Comparison of ENCODE assay signal across 10 cellular contexts in the genomic region with DNA sequence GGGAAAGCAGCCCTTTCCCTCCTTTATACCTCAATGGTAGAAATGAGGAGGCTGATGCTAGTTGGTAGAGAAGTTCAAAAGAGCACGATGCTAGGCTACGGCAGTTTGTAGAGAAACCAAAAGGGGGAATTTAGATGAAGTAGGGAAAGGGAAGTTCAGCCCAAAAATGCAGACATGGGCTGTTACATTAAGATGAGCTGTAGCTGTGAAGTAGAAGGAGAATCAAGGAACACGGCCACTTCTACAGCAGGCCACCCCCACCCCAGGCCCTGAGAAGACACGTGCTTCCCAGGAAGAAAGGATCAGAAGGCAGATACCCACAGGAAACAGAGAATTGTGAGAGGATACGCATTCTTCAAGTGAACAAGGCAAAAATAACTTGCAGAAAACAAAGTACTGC. TPM values are rescaled to one million over a fixed set of nuclear protein-coding genes. Genes with fewer than 3 reads are reported as not detected.
DNase-seq lines count a peak whose midpoint lies in the region; ATAC-seq and TF ChIP-seq lines count a peak whose summit lies in the region.
"Had no signal": no experiment of that assay in that cellular context is flagged by ENCODE, and none has a peak within 500 bp of the region (broad histone marks: within the 10 kb centered on the region; RNA-seq: fewer than 3 reads in every experiment).

No MANE protein-coding gene starts in this region.

- peak; percentile 40 for DNase-seq in Ammon's horn (ENCODE audit: low spot score)
- no peak for DNase-seq in mammary epithelial cell
- no peak for DNase-seq in naive thymus-derived CD4-positive, alpha-beta T cell
- DNase-seq in NAMALWA (ENCODE audit: low spot score) = no peak
- DNase-seq in posterior vena cava (ENCODE audit: low spot score) = no peak
- no peak for DNase-seq in central memory CD4-positive, alpha-beta T cell

- intact Hi-C loops in mammary epithelial cell (cut with micrococcal nuclease) = no loop called here
- intact Hi-C loops in naive thymus-derived CD4-positive, alpha-beta T cell (cut with micrococcal nuclease) = loop anchor here in 1 of 2 donors (2.0 kb wide), 1 partner anchor 294 kb away; a partner anchor contains a TSS
- intact Hi-C loops in posterior vena cava (cut with DNase I) = loop anchor here in 1 of 2 donors (5.0 kb wide), 1 partner anchor 116 kb away; a partner anchor contains a TSS

- no peaks in the 10 kb centered on the region for H3K27me3 ChIP-seq in mammary epithelial cell (ENCODE audit: insufficient read depth, low read length)
- H3K27me3 ChIP-seq in naive thymus-derived CD4-positive, alpha-beta T cell (ENCODE audit: control insufficient read depth in 2 of 2, insufficient read depth in 2 of 2, low read length in 2 of 2) = no peaks in the 10 kb centered on the region

- POLR2A ChIA-PET in naive thymus-derived CD4-positive, alpha-beta T cell (lab: Charles Lee) = interaction anchor here (0.6 to 6.3 kb wide), 13 partner anchors 10 to 294 kb away, joined by 3 to 84 read pairs (median 7); a partner anchor contains a TSS

- no peaks in the 10 kb centered on the region for H4K20me1 ChIP-seq in mammary epithelial cell (ENCODE audit: insufficient read depth, low read length)

- H3K4me3 ChIP-seq in mammary epithelial cell (replicated peaks in 1 of 3; ENCODE audit: insufficient read depth in 1 of 3, low read depth in 2 of 3, low read length in 3 of 3) = no peak overlapping the region
- H3K4me3 ChIP-seq in naive thymus-derived CD4-positive, alpha-beta T cell (ENCODE audit: low read length) = no peak overlapping the region

- in situ Hi-C loops in mammary epithelial cell (cut with MboI; ENCODE audit: low sequenced_read_pairs in 2 of 2) = loop anchor here (5.0 to 25.0 kb wide), 4 partner anchors 101 to 221 kb away; a partner anchor contains a TSS

- peaks cover 0 to 6% (median 0%) of the 10 kb centered on the region in 11 donors for H3K9me3 Mint-ChIP-seq in naive thymus-derived CD4-positive, alpha-beta T cell

- H3K27ac ChIP-seq in KOPT-K1 (ENCODE audit: low read depth, low read length, poor library complexity, severe bottlenecking) (peak overlapping the region; percentile 87), mammary epithelial cell (ENCODE audit: insufficient read depth, low read depth, low read length) (no peak overlapping the region)
- H3K27ac ChIP-seq in naive thymus-derived CD4-positive, alpha-beta T cell (ENCODE audit: low read depth, low read length) = no peak overlapping the region
- H3K27ac ChIP-seq: HL-60 had no signal

- peaks cover 0 to 23% (median 0%) of the 10 kb centered on the region in 5 donors for H3K36me3 Mint-ChIP-seq in naive thymus-derived CD4-positive, alpha-beta T cell

- H3K4me3 Mint-ChIP-seq in naive thymus-derived CD4-positive, alpha-beta T cell = peak overlapping the region in 9 of 10 donors; percentile 2 to 96 (median 21)

- dilution Hi-C loops in mammary epithelial cell (cut with HindIII; ENCODE audit: low sequenced_read_pairs) = no loop called here

- H3K4me1 Mint-ChIP-seq in naive thymus-derived CD4-positive, alpha-beta T cell = peaks cover 36 to 49% (median 48%) of the 10 kb centered on the region in 7 donors

- H3K27me3 Mint-ChIP-seq in naive thymus-derived CD4-positive, alpha-beta T cell = no peaks in the 10 kb centered on the region

- WGBS in mammary epithelial cell (ENCODE audit: low coverage, missing lambda C conversion rate) = 94% methylated on average over 5 of the region's 5 CpGs

- no peaks in the 10 kb centered on the region; the same call in 1 of the 2 replicates for H3K36me3 ChIP-seq in KOPT-K1 (ENCODE audit: insufficient read depth, low read length)
- no peaks in the 10 kb centered on the region for H3K36me3 ChIP-seq in mammary epithelial cell (ENCODE audit: insufficient read depth, low read length)
- peaks cover 0 to 7% (median 0%) of the 10 kb centered on the region in 3 experiments for H3K36me3 ChIP-seq in naive thymus-derived CD4-positive, alpha-beta T cell (ENCODE audit: control insufficient read depth in 2 of 3, insufficient read depth in 3 of 3, low read length in 3 of 3)

- CTCF ChIA-PET in mammary epithelial cell (lab: Charles Lee; ENCODE audit: low non-redundant PET) = interaction anchor here (0.5 to 1.2 kb wide), 3 partner anchors 49 to 1132 kb away, joined by 3 to 11 read pairs (median 7); no protein-coding TSS in a partner anchor
- CTCF ChIA-PET in naive thymus-derived CD4-positive, alpha-beta T cell (lab: Charles Lee) = interaction anchor here (0.5 to 7.2 kb wide), 21 partner anchors 9 to 666 kb away, joined by 3 to 154 read pairs (median 4); a partner anchor contains a TSS

- ATAC-seq in naive thymus-derived CD4-positive, alpha-beta T cell = no peak
- ATAC-seq in GM21529 (IDR thresholded peaks at IDR 0.05; ENCODE audit: unreplicated experiment) = no peak

- no TSS peak for BruUV-seq in mammary epithelial cell (replicated peaks; lab: Mats Ljungman, UMichigan)

- peaks cover 28% of the 10 kb centered on the region for H3K4me1 ChIP-seq in mammary epithelial cell (ENCODE audit: insufficient read depth, low read length)
- peaks cover 24 to 33% of the 10 kb centered on the region in 2 donors for H3K4me1 ChIP-seq in naive thymus-derived CD4-positive, alpha-beta T cell (ENCODE audit: control insufficient read depth in 2 of 2, insufficient read depth in 2 of 2, low read length in 2 of 2)

- H3K9ac ChIP-seq in mammary epithelial cell (ENCODE audit: insufficient read depth, low read length) = no peak overlapping the region

- H2AFZ ChIP-seq in mammary epithelial cell (ENCODE audit: low read depth, low read length) = peak overlapping the region; percentile 99

- H3K4me2 ChIP-seq in mammary epithelial cell (ENCODE audit: insufficient read depth, low read depth, low read length) = no peak overlapping the region

- H3K27ac Mint-ChIP-seq in naive thymus-derived CD4-positive, alpha-beta T cell = peak overlapping the region; percentile 10 to 100 (median 76)

- no peaks in the 10 kb centered on the region for H3K9me3 ChIP-seq in KOPT-K1 (ENCODE audit: insufficient read depth, low read length, poor library complexity, severe bottlenecking)
- no peaks in the 10 kb centered on the region for H3K9me3 ChIP-seq in mammary epithelial cell (replicated peaks; ENCODE audit: insufficient read depth, low read length)
- no peaks in the 10 kb centered on the region for H3K9me3 ChIP-seq in naive thymus-derived CD4-positive, alpha-beta T cell (ENCODE audit: control insufficient read depth in 2 of 3, low read length in 3 of 3)
- H3K9me3 ChIP-seq: Caco-2 had no signal

- no peak for TF ChIP-seq CTCF in mammary epithelial cell (conservative IDR thresholded peaks at IDR 0.05 in 1 of 2, IDR thresholded peaks at IDR 0.05 in 1 of 2; ENCODE audit: extremely low read depth in 1 of 2, insufficient read depth in 1 of 2, low read depth in 1 of 2, low read length in 2 of 2)

- H3K79me2 ChIP-seq in mammary epithelial cell (ENCODE audit: insufficient read depth, low read length) = peaks cover 11% of the 10 kb centered on the region

RNA-seq across cellular contexts. Expression of a gene that starts 2.1 kb away (rescaled TPM):
- 10 to 100 TPM; 14.6 to 18.8 TPM for total RNA-seq in mammary epithelial cell
- 7.1 TPM for polyA plus RNA-seq in mammary epithelial cell
- polyA minus RNA-seq in mammary epithelial cell = 18.0 TPM
- 100 to 1,000 TPM in 1 of 5 experiments, 10 to 100 TPM in 4; 27.9 to 154 (median 49.0) TPM for total RNA-seq in naive thymus-derived CD4-positive, alpha-beta T cell
- 10 to 100 TPM in 1 of 2 donors, 1 to 10 TPM in 1; 8.4 to 15.1 TPM for polyA plus RNA-seq in naive thymus-derived CD4-positive, alpha-beta T cell
- 10 to 100 TPM; 41.4 to 47.6 TPM for total RNA-seq in posterior vena cava
